Comparison of ENCODE assay signal across 2 cellular contexts in the genomic region with DNA sequence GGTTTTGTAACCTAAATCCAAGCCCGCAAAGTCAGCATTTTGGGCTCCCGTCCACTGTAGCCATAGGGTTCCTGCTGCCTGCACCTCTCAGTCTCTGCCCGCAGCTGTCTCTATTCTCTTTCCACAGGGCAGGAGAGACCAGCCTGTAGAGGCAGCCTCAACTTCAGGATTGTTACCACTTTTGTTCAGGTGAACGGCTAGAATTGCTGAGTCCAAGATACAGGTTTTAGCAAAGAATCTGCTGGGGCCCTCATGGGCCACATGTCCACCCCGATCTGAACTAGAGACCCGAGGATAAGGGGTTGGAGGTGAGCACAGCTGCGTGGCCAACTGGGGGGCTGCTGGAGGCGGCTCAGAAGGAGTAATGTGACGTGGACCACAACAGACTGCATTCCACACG.
A peak's percentile ranks its signal among the peaks of the same experiment; 100 is the strongest.
TF ChIP-seq lines count a peak whose summit lies in the region.

No MANE protein-coding gene starts in this region.

TF ChIP-seq in HepG2, 621 proteins besides CTCF, POLR2A, EP300 and RAD21:
- TF ChIP-seq FOXO1 (CRISPR knock-in tag; IDR thresholded peaks at IDR 0.05) = no peak
- TF ChIP-seq ZC3H4 (CRISPR knock-in tag; IDR thresholded peaks at IDR 0.05; ENCODE audit: borderline replicate concordance) = no peak
- TF ChIP-seq BHLHE40 (IDR thresholded peaks at IDR 0.05; ENCODE audit: low read length) = no peak
TF ChIP-seq in HepG2: peak in this region for 0.

TF ChIP-seq in IMR-90, 13 proteins besides CTCF, POLR2A, EP300 and RAD21:
- TF ChIP-seq CHD1 (IDR thresholded peaks at IDR 0.05; ENCODE audit: low read depth, low read length) (no peak), CEBPB (IDR thresholded peaks at IDR 0.05; ENCODE audit: low read depth, low read length) (no peak), RCOR1 (IDR thresholded peaks at IDR 0.05; ENCODE audit: insufficient replicate concordance, low read length) (no peak), FOS (IDR thresholded peaks at IDR 0.05; ENCODE audit: low read depth, low read length) (no peak), MAFK (IDR thresholded peaks at IDR 0.05; ENCODE audit: low read depth, low read length) (0 out of 2 replicates have a peak, but pooled peaks have one; percentile 38)
